In the genomic region with DNA sequence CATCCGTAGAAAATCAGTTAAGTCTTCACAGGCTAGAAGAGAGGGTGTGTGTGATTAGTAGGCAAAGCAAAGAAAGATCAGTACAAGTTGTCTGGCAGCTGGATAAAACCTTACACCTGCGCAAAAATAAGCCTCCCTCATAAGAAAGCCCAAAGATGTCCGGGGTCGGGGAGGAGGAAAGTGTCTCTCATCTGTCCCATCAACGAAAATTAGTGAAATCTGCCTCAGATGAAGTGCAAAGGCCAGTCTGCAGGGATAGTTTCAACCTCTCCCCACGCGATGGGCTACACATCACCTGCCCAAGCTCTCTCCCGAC, we compare ENCODE assay signal across 8 cellular contexts.
A peak's percentile ranks its signal among the peaks of the same experiment; 100 is the strongest.
DNase-seq lines count a peak whose midpoint lies in the region; ATAC-seq, FAIRE-seq and TF ChIP-seq lines count a peak whose summit lies in the region.

No MANE protein-coding gene starts in this region.

- in situ Hi-C loops in HepG2 (cut with HindIII; ENCODE audit: extremely low pct_ligation_motif_present, low pct_unique_long_range_greater_than_20kb): no loop called here

- H4K20me1 ChIP-seq in HepG2 (ENCODE audit: insufficient read depth, low read length): no peaks in the 10 kb centered on the region

- H3K4me1 ChIP-seq in adipocyte (ENCODE audit: control insufficient read depth, insufficient read depth, low read length) (no peaks in the 10 kb centered on the region), HepG2 (ENCODE audit: insufficient read depth, low read length) (peaks cover 60% of the 10 kb centered on the region), thoracic aorta (ENCODE audit: control insufficient read depth in 1 of 2, low read depth in 2 of 2) (peaks cover 0 to 10% of the 10 kb centered on the region in 2 donors)

- H3K9me3 ChIP-seq in adipocyte (ENCODE audit: control insufficient read depth, low read length): peaks cover 4% of the 10 kb centered on the region
- 0 out of 2 replicates have a peak, but pooled peaks cover under 1% of the 10 kb centered on the region for H3K9me3 ChIP-seq in HepG2 (ENCODE audit: low read length)
- H3K9me3 ChIP-seq in thoracic aorta: no peaks in the 10 kb centered on the region

- H3K27ac ChIP-seq in HepG2 (ENCODE audit: extremely low read length, insufficient read depth, low read length): peak overlapping the region; percentile 88
- H3K27ac ChIP-seq in thoracic aorta: no peak overlapping the region

- CTCF ChIA-PET in HepG2 (lab: Yijun Ruan, JAX; ENCODE audit: low intra/inter-chr PET ratio, low total read pairs): no interaction called here

- H2AFZ ChIP-seq in HepG2 (ENCODE audit: low read length): no peak overlapping the region

- H3K4me1 Mint-ChIP-seq in activated T-cell treated with anti-CD3 and anti-CD28 coated beads, Interleukin-2, amount 50 U/mL, for 4 hours (ENCODE audit: low read depth): peaks cover 56% of the 10 kb centered on the region

- no peak for DNase-seq in activated T-cell treated with anti-CD3 and anti-CD28 coated beads, Interleukin-2, amount 50 U/mL, for 4 hours
- no peak for DNase-seq in activated T-cell treated with anti-CD3 and anti-CD28 coated beads for 4 hours
- DNase-seq in adipocyte (ENCODE audit: low read depth): no peak
- DNase-seq in HepG2 (ENCODE audit: low spot score): no peak
- no peak for DNase-seq in thoracic aorta (ENCODE audit: low spot score)
- no peak for DNase-seq in DMS 273 treated with DMSO at 0.1 percent for 48 hours (lab: John Stamatoyannopoulos, UW)

- no peaks in the 10 kb centered on the region for H3K27me3 Mint-ChIP-seq in activated T-cell treated with anti-CD3 and anti-CD28 coated beads, Interleukin-2, amount 50 U/mL, for 4 hours (ENCODE audit: low read depth)

- H3K4me2 ChIP-seq in HepG2 (ENCODE audit: low read depth, low read length): peak overlapping the region; percentile 81

- H3K4me3 ChIP-seq in adipocyte (ENCODE audit: low read length) (peak overlapping the region; percentile 64), HepG2 (replicated peaks in 1 of 3; ENCODE audit: insufficient read depth in 1 of 3, low read depth in 2 of 3, low read length in 3 of 3) (peak overlapping the region; percentile 65 to 76 (median 75)), thoracic aorta (peak overlapping the region; percentile 73)

- no peak overlapping the region for H3K9ac ChIP-seq in adipocyte (ENCODE audit: low read length)
- H3K9ac ChIP-seq in HepG2 (ENCODE audit: insufficient read depth, low read depth, low read length): peak overlapping the region; percentile 77

- BruUV-seq in HepG2 (replicated peaks; lab: Mats Ljungman, UMichigan): no TSS peak

- TF ChIP-seq EP300 in HepG2 (IDR thresholded peaks at IDR 0.05; ENCODE audit: low read depth in 2 of 2, low read length in 2 of 2) (no peak), HepG2 (CRISPR knock-in tag; IDR thresholded peaks at IDR 0.05; ENCODE audit: borderline replicate concordance) (no peak)

- TF ChIP-seq RAD21 in HepG2 (CRISPR knock-in tag; IDR thresholded peaks at IDR 0.05): no peak

- peaks cover 20% of the 10 kb centered on the region for H3K27me3 ChIP-seq in adipocyte (replicated peaks; ENCODE audit: control insufficient read depth, insufficient read depth, low read length)
- no peaks in the 10 kb centered on the region for H3K27me3 ChIP-seq in HepG2 (ENCODE audit: control insufficient read depth in 1 of 2, insufficient read depth in 2 of 2, low read length in 2 of 2)
- H3K27me3 ChIP-seq in thoracic aorta (replicated peaks; ENCODE audit: insufficient read depth): no peaks in the 10 kb centered on the region

- peaks cover 2% of the 10 kb centered on the region for H3K79me2 ChIP-seq in HepG2 (ENCODE audit: insufficient read depth, low read length)

- no peak for ATAC-seq in activated T-cell treated with anti-CD3 and anti-CD28 coated beads, Interleukin-2, amount 50 U/mL, for 4 hours
- ATAC-seq in HepG2: no peak; the same call in 1 of the 3 replicates
- ATAC-seq in thoracic aorta (ENCODE audit: insufficient number of reproducible peaks, low FRiP score, low read depth): no peak
- no peak for ATAC-seq in HG02759 (IDR thresholded peaks at IDR 0.05; ENCODE audit: unreplicated experiment)
- no peak for ATAC-seq in HG03045 (IDR thresholded peaks at IDR 0.05; ENCODE audit: unreplicated experiment)

- H3K36me3 Mint-ChIP-seq in activated T-cell treated with anti-CD3 and anti-CD28 coated beads, Interleukin-2, amount 50 U/mL, for 4 hours (ENCODE audit: insufficient read depth): peaks cover 3% of the 10 kb centered on the region

- no peak; a peak in 1 of 4 replicates for TF ChIP-seq POLR2A in HepG2 (IDR thresholded peaks at IDR 0.05; ENCODE audit: insufficient read depth in 1 of 2, low read depth in 2 of 2, low read length in 2 of 2)

- peak overlapping the region; percentile 88 for H3K4me3 Mint-ChIP-seq in activated T-cell treated with anti-CD3 and anti-CD28 coated beads, Interleukin-2, amount 50 U/mL, for 4 hours

- FAIRE-seq in HepG2 (lab: Jason Lieb, UNC): no peak

- TF ChIP-seq CTCF in HepG2 (CRISPR knock-in tag; IDR thresholded peaks at IDR 0.05) (no peak), thoracic aorta (IDR thresholded peaks at IDR 0.05) (no peak)

- no peaks in the 10 kb centered on the region for H3K36me3 ChIP-seq in adipocyte (ENCODE audit: control insufficient read depth, insufficient read depth, low read length, severe bottlenecking)
- H3K36me3 ChIP-seq in HepG2 (replicated peaks in 1 of 2; ENCODE audit: control insufficient read depth in 1 of 2, insufficient read depth in 2 of 2, low read length in 2 of 2): no peaks in the 10 kb centered on the region
- H3K36me3 ChIP-seq in thoracic aorta: no peaks in the 10 kb centered on the region

- POLR2A ChIA-PET in HepG2 (lab: Yijun Ruan, JAX): interaction anchor here (0.8 to 2.6 kb wide), 4 partner anchors 9 to 68 kb away, joined by 3 to 64 read pairs (median 5); no protein-coding TSS in a partner anchor

- WGBS in HepG2 (ENCODE audit: low lambda C conversion rate): 0% methylated on average over 5 of the region's 8 CpGs

- H3K9me3 Mint-ChIP-seq in activated T-cell treated with anti-CD3 and anti-CD28 coated beads, Interleukin-2, amount 50 U/mL, for 4 hours: peaks cover 7% of the 10 kb centered on the region

- intact Hi-C loops in HepG2 (cut with micrococcal nuclease; ENCODE audit: unreplicated experiment): no loop called here

TF ChIP-seq in HepG2, 621 proteins besides CTCF, POLR2A, EP300 and RAD21 (continues in another document):
- TF ChIP-seq TP53 (CRISPR knock-in tag; conservative IDR thresholded peaks at IDR 0.05) (0 out of 2 replicates have a peak, but pooled peaks have one; percentile 12), NR2F6 (IDR thresholded peaks at IDR 0.05) (no peak), NR2F6 (CRISPR knock-in tag; IDR thresholded peaks at IDR 0.05) (no peak), ZNF382 (CRISPR knock-in tag; IDR thresholded peaks at IDR 0.05; ENCODE audit: borderline replicate concordance) (no peak), CC2D1A (CRISPR knock-in tag; IDR thresholded peaks at IDR 0.05) (no peak), ZNF546 (CRISPR knock-in tag; conservative IDR thresholded peaks at IDR 0.05) (no peak), ZNF703 (CRISPR knock-in tag; IDR thresholded peaks at IDR 0.05; ENCODE audit: borderline replicate concordance) (no peak)
- TF ChIP-seq, protein P1, sequence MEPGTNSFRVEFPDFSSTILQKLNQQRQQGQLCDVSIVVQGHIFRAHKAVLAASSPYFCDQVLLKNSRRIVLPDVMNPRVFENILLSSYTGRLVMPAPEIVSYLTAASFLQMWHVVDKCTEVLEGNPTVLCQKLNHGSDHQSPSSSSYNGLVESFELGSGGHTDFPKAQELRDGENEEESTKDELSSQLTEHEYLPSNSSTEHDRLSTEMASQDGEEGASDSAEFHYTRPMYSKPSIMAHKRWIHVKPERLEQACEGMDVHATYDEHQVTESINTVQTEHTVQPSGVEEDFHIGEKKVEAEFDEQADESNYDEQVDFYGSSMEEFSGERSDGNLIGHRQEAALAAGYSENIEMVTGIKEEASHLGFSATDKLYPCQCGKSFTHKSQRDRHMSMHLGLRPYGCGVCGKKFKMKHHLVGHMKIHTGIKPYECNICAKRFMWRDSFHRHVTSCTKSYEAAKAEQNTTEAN (CRISPR knock-in tag; conservative IDR thresholded peaks at IDR 0.05): 0 out of 2 replicates have a peak, but pooled peaks have one; percentile 29
- TF ChIP-seq, protein P2, sequence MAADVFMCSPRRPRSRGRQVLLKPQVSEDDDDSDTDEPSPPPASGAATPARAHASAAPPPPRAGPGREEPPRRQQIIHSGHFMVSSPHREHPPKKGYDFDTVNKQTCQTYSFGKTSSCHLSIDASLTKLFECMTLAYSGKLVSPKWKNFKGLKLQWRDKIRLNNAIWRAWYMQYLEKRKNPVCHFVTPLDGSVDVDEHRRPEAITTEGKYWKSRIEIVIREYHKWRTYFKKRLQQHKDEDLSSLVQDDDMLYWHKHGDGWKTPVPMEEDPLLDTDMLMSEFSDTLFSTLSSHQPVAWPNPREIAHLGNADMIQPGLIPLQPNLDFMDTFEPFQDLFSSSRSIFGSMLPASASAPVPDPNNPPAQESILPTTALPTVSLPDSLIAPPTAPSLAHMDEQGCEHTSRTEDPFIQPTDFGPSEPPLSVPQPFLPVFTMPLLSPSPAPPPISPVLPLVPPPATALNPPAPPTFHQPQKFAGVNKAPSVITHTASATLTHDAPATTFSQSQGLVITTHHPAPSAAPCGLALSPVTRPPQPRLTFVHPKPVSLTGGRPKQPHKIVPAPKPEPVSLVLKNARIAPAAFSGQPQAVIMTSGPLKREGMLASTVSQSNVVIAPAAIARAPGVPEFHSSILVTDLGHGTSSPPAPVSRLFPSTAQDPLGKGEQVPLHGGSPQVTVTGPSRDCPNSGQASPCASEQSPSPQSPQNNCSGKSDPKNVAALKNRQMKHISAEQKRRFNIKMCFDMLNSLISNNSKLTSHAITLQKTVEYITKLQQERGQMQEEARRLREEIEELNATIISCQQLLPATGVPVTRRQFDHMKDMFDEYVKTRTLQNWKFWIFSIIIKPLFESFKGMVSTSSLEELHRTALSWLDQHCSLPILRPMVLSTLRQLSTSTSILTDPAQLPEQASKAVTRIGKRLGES (CRISPR knock-in tag; IDR thresholded peaks at IDR 0.05; ENCODE audit: borderline replicate concordance): 0 out of 2 replicates have a peak, but pooled peaks have one; percentile 13
